1 cellular context compared by ENCODE assay signal in genomic region chr16:635573-636205, GRCh38.
A peak's percentile ranks its signal among the peaks of the same experiment; 100 is the strongest.
TF ChIP-seq lines count a peak whose summit lies in the region.

No MANE protein-coding gene starts in this region.

TF ChIP-seq in HepG2, 621 proteins besides CTCF, POLR2A, EP300 and RAD21 (continued from another document and continues in another):
- TF ChIP-seq AGO2 (optimal IDR thresholded peaks at IDR 0.05; ENCODE audit: low read depth, low read length) (peak; percentile 63), KMT2B (CRISPR knock-in tag; IDR thresholded peaks at IDR 0.05) (no peak), ZNF772 (CRISPR knock-in tag; IDR thresholded peaks at IDR 0.05) (no peak), AHDC1 (CRISPR knock-in tag; IDR thresholded peaks at IDR 0.05; ENCODE audit: borderline replicate concordance) (no peak), GMEB1 (CRISPR knock-in tag; IDR thresholded peaks at IDR 0.05; ENCODE audit: borderline replicate concordance) (no peak), RARG (CRISPR knock-in tag; IDR thresholded peaks at IDR 0.05; ENCODE audit: low read depth) (no peak), HIVEP1 (CRISPR knock-in tag; IDR thresholded peaks at IDR 0.05) (no peak), ZBTB10 (CRISPR knock-in tag; IDR thresholded peaks at IDR 0.05; ENCODE audit: borderline replicate concordance) (0 out of 2 replicates have a peak, but pooled peaks have one; percentile 27), ZNF891 (CRISPR knock-in tag; IDR thresholded peaks at IDR 0.05) (peak; percentile 1; the same call in 1 of the 2 replicates), RXRB (CRISPR knock-in tag; IDR thresholded peaks at IDR 0.05; ENCODE audit: borderline replicate concordance) (no peak), ISL2 (CRISPR knock-in tag; IDR thresholded peaks at IDR 0.05) (no peak), ZNF737 (CRISPR knock-in tag; IDR thresholded peaks at IDR 0.05; ENCODE audit: borderline replicate concordance) (no peak), TEF (CRISPR knock-in tag; IDR thresholded peaks at IDR 0.05) (no peak), IRF9 (CRISPR knock-in tag; IDR thresholded peaks at IDR 0.05; ENCODE audit: borderline replicate concordance) (no peak), PHF21A (CRISPR knock-in tag; IDR thresholded peaks at IDR 0.05) (peak; percentile 46; the same call in 1 of the 2 replicates), MYC (CRISPR knock-in tag; IDR thresholded peaks at IDR 0.05; ENCODE audit: borderline replicate concordance) (no peak), AKAP8 (CRISPR knock-in tag; IDR thresholded peaks at IDR 0.05) (peak; percentile 87), HINFP (CRISPR knock-in tag; IDR thresholded peaks at IDR 0.05; ENCODE audit: low read depth) (no peak), DR1 (CRISPR knock-in tag; IDR thresholded peaks at IDR 0.05) (no peak), ZSCAN9 (CRISPR knock-in tag; IDR thresholded peaks at IDR 0.05; ENCODE audit: borderline replicate concordance) (no peak), DDIT3 (CRISPR knock-in tag; IDR thresholded peaks at IDR 0.05) (no peak), ZNF605 (CRISPR knock-in tag; IDR thresholded peaks at IDR 0.05) (peak; percentile 16; the same call in 1 of the 2 replicates), ZNF879 (CRISPR knock-in tag; IDR thresholded peaks at IDR 0.05) (no peak), ARNTL (CRISPR knock-in tag; IDR thresholded peaks at IDR 0.05) (no peak), TBX2 (CRISPR knock-in tag; IDR thresholded peaks at IDR 0.05; ENCODE audit: borderline replicate concordance) (no peak), ZNF784 (CRISPR knock-in tag; IDR thresholded peaks at IDR 0.05; ENCODE audit: borderline replicate concordance) (no peak; the same call in 1 of the 2 replicates), LBX2 (CRISPR knock-in tag; IDR thresholded peaks at IDR 0.05; ENCODE audit: borderline replicate concordance) (no peak), ZNF549 (CRISPR knock-in tag; IDR thresholded peaks at IDR 0.05) (no peak), CENPX (CRISPR knock-in tag; IDR thresholded peaks at IDR 0.05) (no peak), ZBTB7A (CRISPR knock-in tag; IDR thresholded peaks at IDR 0.05) (no peak), ZNF335 (CRISPR knock-in tag; IDR thresholded peaks at IDR 0.05) (no peak), BHLHE40 (IDR thresholded peaks at IDR 0.05; ENCODE audit: low read length) (no peak), PLSCR1 (CRISPR knock-in tag; IDR thresholded peaks at IDR 0.05; ENCODE audit: borderline replicate concordance) (peak; percentile 68; the same call in 1 of the 2 replicates), ZMAT3 (CRISPR knock-in tag; conservative IDR thresholded peaks at IDR 0.05) (peak; percentile 63; the same call in 1 of the 2 replicates), ZNF17 (CRISPR knock-in tag; IDR thresholded peaks at IDR 0.05) (no peak), PHF8 (CRISPR knock-in tag; IDR thresholded peaks at IDR 0.05) (peak; percentile 69; the same call in 1 of the 2 replicates), ZNF33A (CRISPR knock-in tag; IDR thresholded peaks at IDR 0.05; ENCODE audit: borderline replicate concordance) (no peak), ZNF547 (CRISPR knock-in tag; IDR thresholded peaks at IDR 0.05) (no peak), ZNF235 (CRISPR knock-in tag; IDR thresholded peaks at IDR 0.05; ENCODE audit: borderline replicate concordance) (0 out of 2 replicates have a peak, but pooled peaks have one; percentile 62), JUND (CRISPR knock-in tag; IDR thresholded peaks at IDR 0.05) (no peak), ZNF263 (CRISPR knock-in tag; IDR thresholded peaks at IDR 0.05) (no peak; the same call in 1 of the 2 replicates), CREB3 (CRISPR knock-in tag; IDR thresholded peaks at IDR 0.05) (peak; percentile 85; the same call in 1 of the 2 replicates), AGO1 (IDR thresholded peaks at IDR 0.05; ENCODE audit: low read depth, low read length, poor library complexity, severe bottlenecking) (peak; percentile 26), MLLT10 (CRISPR knock-in tag; IDR thresholded peaks at IDR 0.05) (no peak), ZNF503 (CRISPR knock-in tag; IDR thresholded peaks at IDR 0.05) (0 out of 2 replicates have a peak, but pooled peaks have one; percentile 4), ZNF121 (CRISPR knock-in tag; IDR thresholded peaks at IDR 0.05) (0 out of 2 replicates have a peak, but pooled peaks have one; percentile 9), ZBTB42 (CRISPR knock-in tag; IDR thresholded peaks at IDR 0.05) (peak; percentile 31; the same call in 1 of the 2 replicates), ZNF557 (CRISPR knock-in tag; IDR thresholded peaks at IDR 0.05) (no peak)
